In the genomic region with DNA sequence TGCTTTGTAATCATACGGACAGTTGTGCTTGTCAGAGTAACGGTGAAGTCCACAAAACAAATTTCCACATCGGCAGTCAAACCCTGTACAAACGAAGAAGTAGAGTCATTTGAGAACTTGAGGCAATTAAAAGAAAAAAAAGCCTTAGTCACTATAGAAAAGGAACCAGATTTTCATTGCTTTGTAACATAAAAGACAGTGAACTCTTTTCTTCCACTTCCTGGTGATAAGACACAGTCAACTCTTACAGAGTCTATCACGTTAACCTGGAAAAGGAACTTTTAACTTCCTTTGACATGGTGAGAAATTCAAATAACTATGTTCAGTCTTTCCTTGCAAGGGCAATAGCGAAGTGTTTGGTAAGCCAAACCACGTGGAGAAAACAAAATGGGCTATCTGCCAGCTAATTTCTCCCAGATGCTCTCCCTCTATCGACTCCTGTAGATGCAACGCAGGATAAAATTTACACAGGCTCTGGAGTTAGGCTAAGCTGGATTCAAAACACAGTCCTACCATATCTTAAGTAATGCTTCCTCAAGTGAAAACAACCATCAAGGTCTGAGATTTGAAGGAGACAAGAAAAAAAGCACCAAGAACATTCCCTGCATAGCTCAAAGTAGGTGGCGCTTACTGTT, we compare ENCODE assay signal across 9 cellular contexts. TPM values are rescaled to one million over a fixed set of nuclear protein-coding genes. Genes with fewer than 3 reads are reported as not detected.
DNase-seq lines count a peak whose midpoint lies in the region; ATAC-seq and TF ChIP-seq lines count a peak whose summit lies in the region.
"Had no signal": no experiment of that assay in that cellular context is flagged by ENCODE, and none has a peak within 500 bp of the region (broad histone marks: within the 10 kb centered on the region; RNA-seq: fewer than 3 reads in every experiment).

No MANE protein-coding gene starts in this region.

- no peak overlapping the region for H3K9ac ChIP-seq in adipocyte (ENCODE audit: low read length)

- H3K36me3 ChIP-seq in adipocyte (ENCODE audit: control insufficient read depth, insufficient read depth, low read length, severe bottlenecking) (peaks cover 83% of the 10 kb centered on the region), upper lobe of left lung (peaks cover 24 to 93% (median 45%) of the 10 kb centered on the region in 4 donors)

- H3K27ac ChIP-seq in upper lobe of left lung = peak overlapping the region; percentile 16 to 100 (median 50)
- H3K27ac ChIP-seq: C4-2B had no signal

- no peaks in the 10 kb centered on the region for H3K9me3 ChIP-seq in adipocyte (ENCODE audit: control insufficient read depth, low read length)
- no peaks in the 10 kb centered on the region for H3K9me3 ChIP-seq in upper lobe of left lung

- ATAC-seq in Right ventricle myocardium inferior = peak; percentile 47
- ATAC-seq in left lobe of liver = peak; percentile 18
- ATAC-seq in upper lobe of left lung (ENCODE audit: low FRiP score in 2 of 2) = peak in 1 of 2 donors; percentile 26
- ATAC-seq in HG03460 (IDR thresholded peaks at IDR 0.05; ENCODE audit: unreplicated experiment) = no peak

- DNase-seq in Right ventricle myocardium inferior (ENCODE audit: missing footprints) (no peak), cardiac septum (ENCODE audit: low spot score) (no peak), adipocyte (ENCODE audit: low read depth) (peak; percentile 54), left lobe of liver (ENCODE audit: low spot score) (no peak), upper lobe of left lung (no peak), lower leg skin (ENCODE audit: low spot score in 2 of 2) (no peak)
- DNase-seq in stimulated activated CD4-positive, alpha-beta T cell treated with anti-CD3 and anti-CD28 coated beads, Interleukin-1b, Interleukin-23, amount 100 ng/mL, for 48 hours = no peak

- H3K4me1 ChIP-seq in adipocyte (ENCODE audit: control insufficient read depth, insufficient read depth, low read length) = peaks cover 68% of the 10 kb centered on the region
- H3K4me1 ChIP-seq in upper lobe of left lung = peaks cover 55 to 70% (median 57%) of the 10 kb centered on the region in 4 donors

- intact Hi-C loops in Right ventricle myocardium inferior (cut with DNase I) (no loop called here), cardiac septum (cut with DNase I) (no loop called here), lower leg skin (cut with DNase I; ENCODE audit: low total_unique reads) (no loop called here)

- TF ChIP-seq CTCF in upper lobe of left lung (IDR thresholded peaks at IDR 0.05) = no peak
- no peak for TF ChIP-seq CTCF in lower leg skin (IDR thresholded peaks at IDR 0.05)

- no peak for TF ChIP-seq POLR2A in upper lobe of left lung (IDR thresholded peaks at IDR 0.05)
- no peak for TF ChIP-seq POLR2A in lower leg skin (IDR thresholded peaks at IDR 0.05)

- TF ChIP-seq EP300 in upper lobe of left lung (IDR thresholded peaks at IDR 0.05) = no peak

- H3K4me3 ChIP-seq in adipocyte (ENCODE audit: low read length) = no peak overlapping the region
- no peak overlapping the region for H3K4me3 ChIP-seq in upper lobe of left lung
- no peak overlapping the region for H3K4me3 ChIP-seq in lower leg skin (ENCODE audit: low read depth, poor library complexity, severe bottlenecking)

- WGBS in upper lobe of left lung, 2 donors = 42 to 45% methylated on average over 10 of the region's 10 CpGs
- 55 to 56% methylated on average over 10 of the region's 10 CpGs for WGBS in lower leg skin, 2 donors

- H3K27me3 ChIP-seq in adipocyte (replicated peaks; ENCODE audit: control insufficient read depth, insufficient read depth, low read length) = no peaks in the 10 kb centered on the region
- no peaks in the 10 kb centered on the region for H3K27me3 ChIP-seq in upper lobe of left lung

RNA-seq across cellular contexts. Expression of gene ZFAND5, which starts 8.9 kb away (rescaled TPM):
- total RNA-seq in Right ventricle myocardium inferior (174 TPM), cardiac septum (188 TPM), left lobe of liver (83.9 TPM), upper lobe of left lung (100 to 1,000 TPM; 199 to 483 (median 293) TPM), lower leg skin (100 to 1,000 TPM in 3 of 4 donors, 10 to 100 TPM in 1; 99.6 to 305 (median 127) TPM)
